ENCODE assay signal across 22 cellular contexts in genomic region chr2:162294949-162295348, GRCh38. TPM values are rescaled to one million over a fixed set of nuclear protein-coding genes. Genes with fewer than 3 reads are reported as not detected.
"Had no signal": no experiment of that assay in that cellular context is flagged by ENCODE, and none has a peak within 500 bp of the region (broad histone marks: within the 10 kb centered on the region; RNA-seq: fewer than 3 reads in every experiment).

No MANE protein-coding gene starts in this region.

- H3K27ac ChIP-seq: dorsolateral prefrontal cortex, heart right ventricle, left ventricle myocardium inferior, lower lobe of right lung, psoas muscle, stomach, thoracic aorta, transverse colon had no signal

- H3K4me1 ChIP-seq: left ventricle myocardium inferior had no signal

- ATAC-seq: heart right ventricle, left cardiac atrium, lower lobe of right lung, psoas muscle, sciatic nerve had no signal

- H3K9me3 Mint-ChIP-seq: immature natural killer cell, memory B cell, naive B cell, nephron progenitor cell had no signal

- H3K27me3 ChIP-seq: dorsolateral prefrontal cortex, heart right ventricle, stomach, transverse colon had no signal

- H3K4me1 Mint-ChIP-seq: naive B cell, nephron progenitor cell had no signal

- H3K9me3 ChIP-seq: heart right ventricle, left ventricle myocardium inferior, lower lobe of right lung, psoas muscle, stomach, thoracic aorta, transverse colon had no signal

- H3K27me3 Mint-ChIP-seq: memory B cell, naive B cell had no signal

- H3K36me3 ChIP-seq: left ventricle myocardium inferior, lower lobe of right lung, thoracic aorta had no signal

- DNase-seq: cortex of kidney; dorsolateral prefrontal cortex; effector CD8-positive, alpha-beta T cell; heart right ventricle; immature natural killer cell; kidney; left cardiac atrium; left ventricle myocardium inferior; lower lobe of right lung; naive B cell; nephron progenitor cell; psoas muscle; retina; stimulated activated CD4-positive, alpha-beta T cell treated with anti-CD3 and anti-CD28 coated beads, Interleukin-12 subunit alpha, Interleukin-12 subunit beta, amount 100 ng/mL, for 4 hours; stimulated activated naive CD4-positive, alpha-beta T cell; stomach; substantia nigra; transverse colon had no signal

- H3K4me3 Mint-ChIP-seq: immature natural killer cell, memory B cell, naive B cell, nephron progenitor cell had no signal

- H3K4me3 ChIP-seq: dorsolateral prefrontal cortex, heart right ventricle, left ventricle myocardium inferior, lower lobe of right lung, psoas muscle, stomach, thoracic aorta, transverse colon had no signal

- H3K27ac Mint-ChIP-seq: immature natural killer cell, memory B cell, naive B cell, nephron progenitor cell had no signal

- FAIRE-seq: frontal cortex, kidney had no signal

RNA-seq across cellular contexts. Expression of gene FAP, which starts 51.7 kb away (rescaled TPM):
- polyA plus RNA-seq: immature natural killer cell had no signal
